1 cellular context compared by ENCODE assay signal in genomic region chr11:118907051-118907748, GRCh38.
A peak's percentile ranks its signal among the peaks of the same experiment; 100 is the strongest.
TF ChIP-seq lines count a peak whose summit lies in the region.

No MANE protein-coding gene starts in this region.

TF ChIP-seq in K562, 482 proteins besides CTCF, POLR2A, EP300 and RAD21 (continued from another document and continues in another):
- no peak for TF ChIP-seq DLX4 (CRISPR knock-in tag; IDR thresholded peaks at IDR 0.05)
- peak; percentile 50 for TF ChIP-seq CREB1 (IDR thresholded peaks at IDR 0.05)
- peak; percentile 54 for TF ChIP-seq CREB1 (CRISPR knock-in tag; IDR thresholded peaks at IDR 0.05)
- TF ChIP-seq ZNF133 (CRISPR knock-in tag; IDR thresholded peaks at IDR 0.05), result no peak
- no peak for TF ChIP-seq TRIM25 (IDR thresholded peaks at IDR 0.05; ENCODE audit: borderline replicate concordance)
- TF ChIP-seq ZNF445 (CRISPR knock-in tag; IDR thresholded peaks at IDR 0.05; ENCODE audit: low read depth), result no peak
- TF ChIP-seq GTF2E2 (tag; IDR thresholded peaks at IDR 0.05), result no peak
- no peak for TF ChIP-seq HOMEZ (CRISPR knock-in tag; IDR thresholded peaks at IDR 0.05)
- TF ChIP-seq ZNF592 (IDR thresholded peaks at IDR 0.05), result no peak
- no peak for TF ChIP-seq RFX7 (CRISPR knock-in tag; IDR thresholded peaks at IDR 0.05)
- no peak for TF ChIP-seq MYC (IDR thresholded peaks at IDR 0.05; ENCODE audit: low read depth, low read length)
- TF ChIP-seq MYC (CRISPR knock-in tag; IDR thresholded peaks at IDR 0.05; ENCODE audit: borderline replicate concordance, low read depth), result no peak
- TF ChIP-seq CREB3 (tag; conservative IDR thresholded peaks at IDR 0.05; ENCODE audit: low read depth), result no peak
- TF ChIP-seq ZNF324 (CRISPR knock-in tag; IDR thresholded peaks at IDR 0.05), result no peak
- TF ChIP-seq ZEB2 (IDR thresholded peaks at IDR 0.05), result peak; percentile 74; the same call in 1 of the 2 replicates
- TF ChIP-seq EZH2 (IDR thresholded peaks at IDR 0.05; ENCODE audit: borderline replicate concordance, low read depth, low read length), result no peak
- no peak for TF ChIP-seq HDAC3 (IDR thresholded peaks at IDR 0.05; ENCODE audit: borderline replicate concordance, partially characterized antibody)
- TF ChIP-seq SMARCC2 (IDR thresholded peaks at IDR 0.05; ENCODE audit: low read depth), result no peak
- no peak for TF ChIP-seq FOXM1 (IDR thresholded peaks at IDR 0.05; ENCODE audit: low read depth)
- no peak for TF ChIP-seq FOXM1 (CRISPR knock-in tag; IDR thresholded peaks at IDR 0.05; ENCODE audit: low read depth)
- TF ChIP-seq ZNF785 (CRISPR knock-in tag; IDR thresholded peaks at IDR 0.05), result no peak
- no peak for TF ChIP-seq HMBOX1 (IDR thresholded peaks at IDR 0.05)
- peak; percentile 78; the same call in 1 of the 2 replicates for TF ChIP-seq ZBTB7A (IDR thresholded peaks at IDR 0.05; ENCODE audit: borderline replicate concordance, control insufficient read depth, low read depth, low read length)
- no peak for TF ChIP-seq MXD1 (CRISPR knock-in tag; IDR thresholded peaks at IDR 0.05; ENCODE audit: borderline replicate concordance, poor library complexity, severe bottlenecking)
- TF ChIP-seq TSC22D4 (tag; IDR thresholded peaks at IDR 0.05), result no peak
- no peak for TF ChIP-seq ZNF232 (CRISPR knock-in tag; IDR thresholded peaks at IDR 0.05)
- no peak for TF ChIP-seq ZNF780A (CRISPR knock-in tag; IDR thresholded peaks at IDR 0.05)
- no peak for TF ChIP-seq RBM14 (IDR thresholded peaks at IDR 0.05; ENCODE audit: borderline replicate concordance, insufficient read depth, low read depth, low read length)
- TF ChIP-seq PPARD (CRISPR knock-in tag; IDR thresholded peaks at IDR 0.05), result no peak
- TF ChIP-seq VEZF1 (CRISPR knock-in tag; IDR thresholded peaks at IDR 0.05), result no peak
- TF ChIP-seq TFE3 (CRISPR knock-in tag; IDR thresholded peaks at IDR 0.05), result no peak
- TF ChIP-seq NFE2 (IDR thresholded peaks at IDR 0.05; ENCODE audit: low read depth), result no peak
- peak; percentile 45; the same call in 1 of the 2 replicates for TF ChIP-seq RB1 (IDR thresholded peaks at IDR 0.05; ENCODE audit: low read depth)
- TF ChIP-seq PTBP1 (IDR thresholded peaks at IDR 0.05; ENCODE audit: low read depth, low read length), result no peak
- no peak for TF ChIP-seq PTTG1 (tag; IDR thresholded peaks at IDR 0.05; ENCODE audit: low read depth)
- TF ChIP-seq SAFB (IDR thresholded peaks at IDR 0.05; ENCODE audit: borderline replicate concordance, low read depth, low read length), result no peak
- TF ChIP-seq NR2C1 (IDR thresholded peaks at IDR 0.05), result no peak
- no peak for TF ChIP-seq NR2C1 (tag; IDR thresholded peaks at IDR 0.05)
- no peak for TF ChIP-seq XRCC3 (IDR thresholded peaks at IDR 0.05)
- no peak for TF ChIP-seq POLR3A (IDR thresholded peaks at IDR 0.05; ENCODE audit: borderline replicate concordance, extremely low read depth, insufficient read depth, insufficient read length)
- peak; percentile 56 for TF ChIP-seq BHLHE40 (IDR thresholded peaks at IDR 0.05; ENCODE audit: low read length)
- TF ChIP-seq MYNN (IDR thresholded peaks at IDR 0.05), result peak; percentile 92
- no peak for TF ChIP-seq MYNN (CRISPR knock-in tag; IDR thresholded peaks at IDR 0.05)
- TF ChIP-seq IRF2 (CRISPR knock-in tag; IDR thresholded peaks at IDR 0.05), result no peak
- TF ChIP-seq ZNF707 (CRISPR knock-in tag; conservative IDR thresholded peaks at IDR 0.05), result no peak
- no peak for TF ChIP-seq TCF15 (CRISPR knock-in tag; IDR thresholded peaks at IDR 0.05)
- peak in 1 of 2 experiments; percentile 36; a peak in 1 of 4 replicates for TF ChIP-seq ZMIZ1 (IDR thresholded peaks at IDR 0.05; ENCODE audit: low read depth in 2 of 2, low read length in 2 of 2)
